Comparison of ENCODE assay signal across 19 cellular contexts in genomic region chr17:69709441-69709840, GRCh38.
DNase-seq lines count a peak whose midpoint lies in the region; ATAC-seq, FAIRE-seq and TF ChIP-seq lines count a peak whose summit lies in the region.
"Had no signal": no experiment of that assay in that cellular context is flagged by ENCODE, and none has a peak within 500 bp of the region (broad histone marks: within the 10 kb centered on the region; RNA-seq: fewer than 3 reads in every experiment).

No MANE protein-coding gene starts in this region.

- no peak overlapping the region for H2BK20ac ChIP-seq in H9 (ENCODE audit: low read depth, low read length, poor library complexity, severe bottlenecking)

- POLR2A ChIA-PET in activated CD8-positive, alpha-beta T cell treated with anti-CD3 and anti-CD28 coated beads for 36 hours (lab: Charles Lee), result no interaction called here

- no peak overlapping the region for H4K8ac ChIP-seq in H9 (replicated peaks; ENCODE audit: insufficient read length, low read depth, low read length)

- H2BK12ac ChIP-seq in H9 (ENCODE audit: insufficient read length, low read depth, low read length), result no peak overlapping the region

- no peaks in the 10 kb centered on the region for H3K23me2 ChIP-seq in H9 (ENCODE audit: insufficient read length, low read depth, low read length, poor library complexity, severe bottlenecking)

- H3K27ac ChIP-seq in keratinocyte (ENCODE audit: control insufficient read depth, insufficient read depth, low read length) (no peak overlapping the region), H9 (ENCODE audit: insufficient read length, low read depth, low read length) (no peak overlapping the region)
- H3K27ac ChIP-seq: KMS-11 had no signal

- ATAC-seq in activated T-cell treated with anti-CD3 and anti-CD28 coated beads, Interleukin-2, amount 50 U/mL, for 72 hours (replicated peaks in 1 of 2), result peak; percentile 51 to 66
- peak; percentile 61 for ATAC-seq in activated CD8-positive, alpha-beta T cell treated with anti-CD3 and anti-CD28 coated beads for 36 hours

- no peak overlapping the region for H2AK5ac ChIP-seq in H9 (ENCODE audit: insufficient read length, low read length)

- H3K9ac ChIP-seq in keratinocyte (ENCODE audit: control insufficient read depth, extremely low read depth, insufficient read depth, low read length) (no peak overlapping the region), H9 (ENCODE audit: extremely low read depth, insufficient read length, low read length) (no peak overlapping the region)
- H3K9ac ChIP-seq: KMS-11 had no signal

- CTCF ChIA-PET in activated CD8-positive, alpha-beta T cell treated with anti-CD3 and anti-CD28 coated beads for 36 hours (lab: Charles Lee), result no interaction called here

- no peaks in the 10 kb centered on the region for H3K27me3 ChIP-seq in keratinocyte (ENCODE audit: control insufficient read depth, extremely low read depth, insufficient read depth, low read length)
- no peaks in the 10 kb centered on the region; the same call in 1 of the 2 replicates for H3K27me3 ChIP-seq in H9 (ENCODE audit: insufficient read depth, low read length)
- H3K27me3 ChIP-seq: BE2C had no signal

- H4K20me1 ChIP-seq in keratinocyte (ENCODE audit: control insufficient read depth, extremely low read depth, insufficient read depth, low read length) (no peaks in the 10 kb centered on the region), H9 (ENCODE audit: control insufficient read depth, insufficient read depth, insufficient read length) (no peaks in the 10 kb centered on the region)

- no peaks in the 10 kb centered on the region for H3K9me1 ChIP-seq in keratinocyte (ENCODE audit: control insufficient read depth, extremely low read depth, insufficient read depth, low read length)

- FAIRE-seq in keratinocyte (lab: Jason Lieb, UNC) (peak; percentile 62), urothelium cell line (lab: Jason Lieb, UNC) (peak; percentile 50)
- FAIRE-seq: A204.1 had no signal

- no peak for DNase-seq in activated T-cell treated with anti-CD3 and anti-CD28 coated beads, Interleukin-2, amount 50 U/mL, for 72 hours
- no peak for DNase-seq in activated T-cell treated with anti-CD3 and anti-CD28 coated beads, Interleukin-2, amount 50 U/mL, for 1 hour
- DNase-seq in activated CD8-positive, alpha-beta T cell treated with anti-CD3 and anti-CD28 coated beads for 36 hours, result no peak
- no peak for DNase-seq in keratinocyte (ENCODE audit: low read depth, low spot score)
- no peak for DNase-seq in urothelium cell line (ENCODE audit: low spot score)
- no peak for DNase-seq in stimulated activated CD4-positive, alpha-beta T cell treated with anti-CD3 and anti-CD28 coated beads, Interleukin-4, amount 100 ng/mL, for 24 hours
- DNase-seq in H9, result no peak
- DNase-seq: BE2C; Caco-2; CD4-positive, CD25-positive, alpha-beta regulatory T cell; DMS153; GF-D8; H7; NCI-H1417 treated with DMSO at 0.1 percent for 48 hours; NCI-H187 treated with DMSO at 0.1 percent for 48 hours; NCI-H226; NCI-H524 treated with DMSO at 0.1 percent for 48 hours had no signal

- no peak overlapping the region for H3K4me3 ChIP-seq in keratinocyte (ENCODE audit: control insufficient read depth in 2 of 3, extremely low read depth in 1 of 3, insufficient read depth in 2 of 3, low read depth in 1 of 3, low read length in 3 of 3)

- H3K4me2 ChIP-seq in keratinocyte (ENCODE audit: control insufficient read depth, extremely low read depth, insufficient read depth, low read depth, low read length), result no peak overlapping the region
- H3K4me2 ChIP-seq in H9 (ENCODE audit: insufficient read depth, insufficient read length, low read length), result no peak overlapping the region
- H3K4me2 ChIP-seq: KMS-11 had no signal

- H3K4ac ChIP-seq in H9 (ENCODE audit: low read depth, low read length), result no peak overlapping the region

- H3K79me2 ChIP-seq in keratinocyte (ENCODE audit: control insufficient read depth, insufficient read depth, low read length), result no peaks in the 10 kb centered on the region
- H3K79me2 ChIP-seq in H9 (ENCODE audit: insufficient read depth, low read length), result no peaks in the 10 kb centered on the region

- no peak overlapping the region for H3K4me3 Mint-ChIP-seq in activated T-cell treated with anti-CD3 and anti-CD28 coated beads, Interleukin-2, amount 50 U/mL, for 72 hours
- H3K4me3 Mint-ChIP-seq in activated CD8-positive, alpha-beta T cell treated with anti-CD3 and anti-CD28 coated beads for 36 hours, result no peak overlapping the region
- H3K4me3 Mint-ChIP-seq in H9, result no peak overlapping the region
- H3K4me3 Mint-ChIP-seq: CD4-positive, CD25-positive, alpha-beta regulatory T cell had no signal

- H2BK15ac ChIP-seq in H9 (ENCODE audit: low read depth, low read length), result no peak overlapping the region

- H4K91ac ChIP-seq in H9 (ENCODE audit: insufficient read length, low read depth, low read length), result no peak overlapping the region

- H2BK120ac ChIP-seq in H9 (ENCODE audit: low read depth, low read length, poor library complexity, severe bottlenecking), result no peak overlapping the region

- dilution Hi-C loops in keratinocyte (cut with MboI; ENCODE audit: extremely low pct_ligation_motif_present, low sequenced_read_pairs), result no loop called here

- no peak overlapping the region for H3K27ac Mint-ChIP-seq in activated T-cell treated with anti-CD3 and anti-CD28 coated beads, Interleukin-2, amount 50 U/mL, for 72 hours
- H3K27ac Mint-ChIP-seq in activated CD8-positive, alpha-beta T cell treated with anti-CD3 and anti-CD28 coated beads for 36 hours, result no peak overlapping the region
- no peak overlapping the region for H3K27ac Mint-ChIP-seq in H9
- H3K27ac Mint-ChIP-seq: CD4-positive, CD25-positive, alpha-beta regulatory T cell had no signal

- no CpG with 5 or more reads among the region's 6 CpGs for WGBS in H9 (ENCODE audit: extremely low coverage, insufficient read length, low lambda C conversion rate)

- no peak overlapping the region for H3K23ac ChIP-seq in H9 (ENCODE audit: insufficient read length, low read depth, low read length)

- no peaks in the 10 kb centered on the region for H3K4me1 Mint-ChIP-seq in activated T-cell treated with anti-CD3 and anti-CD28 coated beads, Interleukin-2, amount 50 U/mL, for 72 hours (ENCODE audit: low read depth)
- H3K4me1 Mint-ChIP-seq in activated CD8-positive, alpha-beta T cell treated with anti-CD3 and anti-CD28 coated beads for 36 hours (ENCODE audit: low read depth), result peaks cover 4% of the 10 kb centered on the region
- no peaks in the 10 kb centered on the region for H3K4me1 Mint-ChIP-seq in H9
- H3K4me1 Mint-ChIP-seq: CD4-positive, CD25-positive, alpha-beta regulatory T cell had no signal

- no peaks in the 10 kb centered on the region for H3K36me3 ChIP-seq in keratinocyte (ENCODE audit: control insufficient read depth in 2 of 2, extremely low read depth in 1 of 2, insufficient read depth in 2 of 2, low read length in 2 of 2)
- H3K36me3 ChIP-seq: BE2C had no signal

- no peak for TF ChIP-seq CTCF in activated CD8-positive, alpha-beta T cell treated with anti-CD3 and anti-CD28 coated beads for 36 hours (IDR thresholded peaks at IDR 0.05)
- TF ChIP-seq CTCF in keratinocyte (optimal IDR thresholded peaks at IDR 0.05 in 1 of 3, IDR thresholded peaks at IDR 0.05 in 1 of 3, conservative IDR thresholded peaks at IDR 0.05 in 1 of 3; ENCODE audit: extremely low read depth in 1 of 3, insufficient read depth in 2 of 3, low read length in 3 of 3) (no peak), H9 (conservative IDR thresholded peaks at IDR 0.05) (no peak)

- no peak overlapping the region for H4K5ac ChIP-seq in H9 (ENCODE audit: insufficient read length, low read depth, low read length)

- H2AFZ ChIP-seq in keratinocyte (ENCODE audit: control insufficient read depth, low read length) (no peak overlapping the region), H9 (ENCODE audit: low read length) (no peak overlapping the region)

- H3K9me3 ChIP-seq in keratinocyte (ENCODE audit: control insufficient read depth, low read depth, low read length) (no peaks in the 10 kb centered on the region), H9 (ENCODE audit: control insufficient read depth, low read depth, low read length) (no peaks in the 10 kb centered on the region)
- H3K9me3 ChIP-seq: BE2C, Caco-2 had no signal

- H2BK5ac ChIP-seq in H9 (ENCODE audit: insufficient read length, low read length), result no peak overlapping the region

- intact Hi-C loops in activated CD8-positive, alpha-beta T cell treated with anti-CD3 and anti-CD28 coated beads for 36 hours (cut with micrococcal nuclease), result no loop called here

- no peak overlapping the region for H3T11ph ChIP-seq in H9 (ENCODE audit: low read length)

- H3K9me3 Mint-ChIP-seq in activated T-cell treated with anti-CD3 and anti-CD28 coated beads, Interleukin-2, amount 50 U/mL, for 72 hours, result no peaks in the 10 kb centered on the region
- H3K9me3 Mint-ChIP-seq in activated CD8-positive, alpha-beta T cell treated with anti-CD3 and anti-CD28 coated beads for 36 hours, result no peaks in the 10 kb centered on the region
- no peaks in the 10 kb centered on the region for H3K9me3 Mint-ChIP-seq in H9

- H3K27me3 Mint-ChIP-seq in activated T-cell treated with anti-CD3 and anti-CD28 coated beads, Interleukin-2, amount 50 U/mL, for 72 hours (ENCODE audit: low read depth), result peaks cover 6% of the 10 kb centered on the region
- H3K27me3 Mint-ChIP-seq in activated CD8-positive, alpha-beta T cell treated with anti-CD3 and anti-CD28 coated beads for 36 hours, result peaks cover 3% of the 10 kb centered on the region
- no peaks in the 10 kb centered on the region; the same call in 1 of the 2 replicates for H3K27me3 Mint-ChIP-seq in H9 (ENCODE audit: low read depth)
- H3K27me3 Mint-ChIP-seq: CD4-positive, CD25-positive, alpha-beta regulatory T cell had no signal

- H3K79me1 ChIP-seq in H9 (ENCODE audit: insufficient read depth, low read depth, low read length, poor library complexity, severe bottlenecking), result no peaks in the 10 kb centered on the region

- H3K36me3 Mint-ChIP-seq in activated T-cell treated with anti-CD3 and anti-CD28 coated beads, Interleukin-2, amount 50 U/mL, for 72 hours (ENCODE audit: insufficient read depth in 2 of 2), result no peaks in the 10 kb centered on the region
- no peaks in the 10 kb centered on the region for H3K36me3 Mint-ChIP-seq in activated CD8-positive, alpha-beta T cell treated with anti-CD3 and anti-CD28 coated beads for 36 hours (ENCODE audit: low read depth)
- H3K36me3 Mint-ChIP-seq in H9 (ENCODE audit: insufficient read depth in 1 of 3, low read depth in 3 of 3), result no peaks in the 10 kb centered on the region
- H3K36me3 Mint-ChIP-seq: CD4-positive, CD25-positive, alpha-beta regulatory T cell had no signal

- no peak overlapping the region for H3K56ac ChIP-seq in H9 (ENCODE audit: insufficient read length, low read depth, low read length)

- no peak overlapping the region for H3K14ac ChIP-seq in H9 (ENCODE audit: insufficient read depth, low read length)

- H3K4me1 ChIP-seq in keratinocyte (ENCODE audit: control insufficient read depth, extremely low read depth, insufficient read depth, low read length) (no peaks in the 10 kb centered on the region), H9 (ENCODE audit: insufficient read depth, low read length) (no peaks in the 10 kb centered on the region)
- H3K4me1 ChIP-seq: BE2C had no signal

- H3K18ac ChIP-seq in H9 (ENCODE audit: insufficient read length, low read depth, low read length), result no peak overlapping the region
